Comparison of ENCODE assay signal across 15 cellular contexts in genomic region chr10:11936389-11937152, GRCh38.
DNase-seq lines count a peak whose midpoint lies in the region; ATAC-seq and TF ChIP-seq lines count a peak whose summit lies in the region.
"Had no signal": no experiment of that assay in that cellular context is flagged by ENCODE, and none has a peak within 500 bp of the region (broad histone marks: within the 10 kb centered on the region; RNA-seq: fewer than 3 reads in every experiment).

No MANE protein-coding gene starts in this region.

- peaks cover 38% of the 10 kb centered on the region for H3K4me1 ChIP-seq in HUES6 (ENCODE audit: control insufficient read depth, insufficient read depth, low read length)
- H3K4me1 ChIP-seq in colonic mucosa = peaks cover 3% of the 10 kb centered on the region
- peaks cover 35% of the 10 kb centered on the region for H3K4me1 ChIP-seq in iPS-20b (ENCODE audit: insufficient read depth, low read length)
- H3K4me1 ChIP-seq in left lung = no peaks in the 10 kb centered on the region

- H3K27me3 ChIP-seq in HUES6 (ENCODE audit: control insufficient read depth, insufficient read depth, low read length) = no peaks in the 10 kb centered on the region
- H3K27me3 ChIP-seq in colonic mucosa = no peaks in the 10 kb centered on the region
- H3K27me3 ChIP-seq in iPS-20b (ENCODE audit: insufficient read depth, low read length) = no peaks in the 10 kb centered on the region
- H3K27me3 ChIP-seq in left lung = no peaks in the 10 kb centered on the region

- H3K9ac ChIP-seq in HUES6 (ENCODE audit: low read length) (peak overlapping the region; percentile 31), colonic mucosa (ENCODE audit: low read depth in 2 of 2, low read length in 2 of 2) (peak overlapping the region in 1 of 2 donors; percentile 71), iPS-20b (ENCODE audit: low read depth, low read length) (peak overlapping the region; percentile 43; the same call in 1 of the 2 replicates)

- H3K36me3 ChIP-seq in HUES6 (ENCODE audit: control insufficient read depth, insufficient read depth, low read length) (peaks cover 19% of the 10 kb centered on the region), colonic mucosa (no peaks in the 10 kb centered on the region), iPS-20b (ENCODE audit: insufficient read depth, low read depth, low read length) (peaks cover 32% of the 10 kb centered on the region), left lung (peaks cover 0 to 70% of the 10 kb centered on the region in 2 donors)

- DNase-seq in ELF-1 (ENCODE audit: low read depth, low spot score) = peak; percentile 72
- DNase-seq in colonic mucosa = peak; percentile 58
- DNase-seq in effector CD4-positive, alpha-beta T cell = no peak
- no peak for DNase-seq in left lung
- DNase-seq: C1 segment of cervical spinal cord, NCI-H146, NCI-H446 treated with DMSO at 0.1 percent for 48 hours, NCI-H748 treated with DMSO at 0.1 percent for 48 hours had no signal

- no peak for ATAC-seq in activated CD4-positive, CD25-positive, alpha-beta regulatory T cell treated with anti-CD3 and anti-CD28 coated beads, Interleukin-2, amount 50 U/mL, for 24 hours
- ATAC-seq in HG02610 (IDR thresholded peaks at IDR 0.05; ENCODE audit: unreplicated experiment) = no peak
- ATAC-seq in left lung = no peak
- ATAC-seq: Panc1, Right ventricle myocardium inferior had no signal

- TF ChIP-seq CTCF in colonic mucosa (IDR thresholded peaks at IDR 0.05) = no peak
- TF ChIP-seq CTCF in left lung (IDR thresholded peaks at IDR 0.05) = no peak

- no peaks in the 10 kb centered on the region for H3K9me3 ChIP-seq in HUES6 (ENCODE audit: control insufficient read depth, insufficient read depth, low read depth, low read length)
- no peaks in the 10 kb centered on the region for H3K9me3 ChIP-seq in colonic mucosa
- no peaks in the 10 kb centered on the region for H3K9me3 ChIP-seq in iPS-20b (ENCODE audit: insufficient read depth, low read depth, low read length)
- no peaks in the 10 kb centered on the region for H3K9me3 ChIP-seq in left lung

- H3K4me3 ChIP-seq in HUES6 (ENCODE audit: low read depth, low read length) = peak overlapping the region; percentile 40
- no peak overlapping the region for H3K4me3 ChIP-seq in colonic mucosa
- H3K4me3 ChIP-seq in iPS-20b (ENCODE audit: low read length) = peak overlapping the region; percentile 61
- no peak overlapping the region for H3K4me3 ChIP-seq in left lung
- H3K4me3 ChIP-seq: SK-N-MC had no signal

- H3K27ac ChIP-seq in HUES6 (ENCODE audit: low read depth, low read length) = peak overlapping the region; percentile 52; the same call in 1 of the 2 replicates
- peak overlapping the region; percentile 56 for H3K27ac ChIP-seq in colonic mucosa
- peak overlapping the region; percentile 69 for H3K27ac ChIP-seq in iPS-20b (ENCODE audit: low read length)
- H3K27ac ChIP-seq in left lung = no peak overlapping the region
- H3K27ac ChIP-seq: SK-N-MC had no signal

- intact Hi-C loops in colonic mucosa (cut with DNase I) (no loop called here), left lung (cut with DNase I) (no loop called here)

Comparison
In these comparisons a context has a peak if more than half of its experiments do, and no peak if none do; other contexts are left out.
1. DNase-seq: peak in ELF-1 (single experiment) and colonic mucosa (single experiment); none in effector CD4-positive, alpha-beta T cell (single experiment) and left lung (0 of 2).
2. H3K27ac ChIP-seq: peak in HUES6 (single experiment), colonic mucosa (single experiment) and iPS-20b (single experiment); none in left lung (0 of 2).
3. H3K4me3 ChIP-seq: peak in HUES6 (single experiment) and iPS-20b (single experiment); none in colonic mucosa (single experiment) and left lung (0 of 2).